Comparison of ENCODE assay signal across 9 cellular contexts in the genomic region with DNA sequence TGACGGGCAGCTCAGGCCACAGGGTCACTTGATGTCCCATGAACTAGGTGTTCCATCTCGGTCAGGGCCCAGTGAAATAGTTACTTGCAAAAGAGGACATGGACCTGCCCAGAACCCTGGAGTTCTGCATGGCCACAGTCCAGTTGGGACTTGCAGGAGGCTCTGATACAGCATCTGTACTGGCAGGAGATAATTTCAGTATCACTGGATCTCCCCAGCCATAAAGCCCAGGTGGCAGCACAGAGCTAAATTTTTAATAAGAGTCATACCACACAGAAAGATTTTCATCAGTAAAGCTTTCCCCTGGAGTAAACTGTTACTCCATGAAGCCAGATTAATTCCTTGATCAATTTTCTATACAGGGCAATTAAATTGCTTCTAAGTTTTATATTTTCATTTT. TPM values are rescaled to one million over a fixed set of nuclear protein-coding genes. Genes with fewer than 3 reads are reported as not detected.
DNase-seq lines count a peak whose midpoint lies in the region; ATAC-seq, FAIRE-seq and TF ChIP-seq lines count a peak whose summit lies in the region.
"Had no signal": no experiment of that assay in that cellular context is flagged by ENCODE, and none has a peak within 500 bp of the region (broad histone marks: within the 10 kb centered on the region; RNA-seq: fewer than 3 reads in every experiment).

No MANE protein-coding gene starts in this region.

- H3K27ac Mint-ChIP-seq in T-cell: peak overlapping the region; percentile 46 to 69
- no peak overlapping the region for H3K27ac Mint-ChIP-seq in stimulated activated memory B cell treated with anti-CD40 and anti-IgM and Interleukin-4, amounts not matched to agents 10 μg/mL and 1 μg/mL and 100 μg/mL, for 72 hours
- H3K27ac Mint-ChIP-seq: activated B cell treated with CpG ODN at 0.5 μM for 24 hours had no signal

- H3K27me3 Mint-ChIP-seq in T-cell: no peaks in the 10 kb centered on the region
- H3K27me3 Mint-ChIP-seq in stimulated activated memory B cell treated with anti-CD40 and anti-IgM and Interleukin-4, amounts not matched to agents 10 μg/mL and 1 μg/mL and 100 μg/mL, for 72 hours: no peaks in the 10 kb centered on the region
- H3K27me3 Mint-ChIP-seq: activated B cell treated with CpG ODN at 0.5 μM for 24 hours had no signal

- no peak overlapping the region for H3K4me2 ChIP-seq in keratinocyte (ENCODE audit: control insufficient read depth, extremely low read depth, insufficient read depth, low read depth, low read length)

- H3K9me3 Mint-ChIP-seq in T-cell: no peaks in the 10 kb centered on the region
- H3K9me3 Mint-ChIP-seq in stimulated activated memory B cell treated with anti-CD40 and anti-IgM and Interleukin-4, amounts not matched to agents 10 μg/mL and 1 μg/mL and 100 μg/mL, for 72 hours: no peaks in the 10 kb centered on the region
- H3K9me3 Mint-ChIP-seq: activated B cell treated with CpG ODN at 0.5 μM for 24 hours had no signal

- H3K27me3 ChIP-seq in keratinocyte (ENCODE audit: control insufficient read depth, extremely low read depth, insufficient read depth, low read length): no peaks in the 10 kb centered on the region

- H3K36me3 Mint-ChIP-seq in T-cell: no peaks in the 10 kb centered on the region
- H3K36me3 Mint-ChIP-seq in stimulated activated memory B cell treated with anti-CD40 and anti-IgM and Interleukin-4, amounts not matched to agents 10 μg/mL and 1 μg/mL and 100 μg/mL, for 72 hours: peaks cover 6% of the 10 kb centered on the region

- no peak for FAIRE-seq in keratinocyte (lab: Jason Lieb, UNC)

- POLR2A ChIA-PET in T-cell (lab: Charles Lee): interaction anchor here in 1 of 2 donors (0.5 kb wide), 2 partner anchors 34 to 177 kb away, joined by 3 to 4 read pairs; no protein-coding TSS in a partner anchor

- H3K27ac ChIP-seq in keratinocyte (ENCODE audit: control insufficient read depth, insufficient read depth, low read length): no peak overlapping the region

- H3K4me3 ChIP-seq in keratinocyte (ENCODE audit: control insufficient read depth in 2 of 3, extremely low read depth in 1 of 3, insufficient read depth in 2 of 3, low read depth in 1 of 3, low read length in 3 of 3): no peak overlapping the region

- H3K9me3 ChIP-seq in keratinocyte (ENCODE audit: control insufficient read depth, low read depth, low read length): no peaks in the 10 kb centered on the region

- H3K4me3 Mint-ChIP-seq in T-cell: no peak overlapping the region
- H3K4me3 Mint-ChIP-seq in stimulated activated memory B cell treated with anti-CD40 and anti-IgM and Interleukin-4, amounts not matched to agents 10 μg/mL and 1 μg/mL and 100 μg/mL, for 72 hours: no peak overlapping the region
- H3K4me3 Mint-ChIP-seq: activated B cell treated with CpG ODN at 0.5 μM for 24 hours had no signal

- H3K36me3 ChIP-seq in keratinocyte (ENCODE audit: control insufficient read depth in 2 of 2, extremely low read depth in 1 of 2, insufficient read depth in 2 of 2, low read length in 2 of 2): peaks cover 0 to 4% of the 10 kb centered on the region in 2 experiments

- DNase-seq in AML-193 (lab: John Stamatoyannopoulos, UW) (peak; percentile 52 to 71), GM20000 (ENCODE audit: low spot score) (no peak), T-cell (peak in 2 of 34 experiments; percentile 20 to 26), keratinocyte (ENCODE audit: low read depth, low spot score) (no peak), NCI-H510A treated with DMSO at 0.1 percent for 48 hours (lab: John Stamatoyannopoulos, UW) (no peak), NCI-H2227 (lab: John Stamatoyannopoulos, UW; ENCODE audit: unreplicated experiment) (no peak), NOMO-1 treated with dmso at 0.1 percent for 144 hours (lab: John Stamatoyannopoulos, UW; ENCODE audit: unreplicated experiment) (no peak)
- DNase-seq: activated B cell treated with CpG ODN at 0.5 μM for 24 hours had no signal

- no peaks in the 10 kb centered on the region for H3K79me2 ChIP-seq in keratinocyte (ENCODE audit: control insufficient read depth, insufficient read depth, low read length)

- dilution Hi-C loops in keratinocyte (cut with MboI; ENCODE audit: extremely low pct_ligation_motif_present, low sequenced_read_pairs): no loop called here

- H2AFZ ChIP-seq in keratinocyte (ENCODE audit: control insufficient read depth, low read length): no peak overlapping the region

- CTCF ChIA-PET in T-cell (lab: Charles Lee): interaction anchor here in 1 of 2 donors (0.5 to 1.6 kb wide), 3 partner anchors 44 to 101 kb away, joined by 3 to 7 read pairs (median 4); no protein-coding TSS in a partner anchor

- H3K9me1 ChIP-seq in keratinocyte (ENCODE audit: control insufficient read depth, extremely low read depth, insufficient read depth, low read length): no peaks in the 10 kb centered on the region

- H4K20me1 ChIP-seq in keratinocyte (ENCODE audit: control insufficient read depth, extremely low read depth, insufficient read depth, low read length): no peaks in the 10 kb centered on the region

- no peak overlapping the region for H3K9ac ChIP-seq in keratinocyte (ENCODE audit: control insufficient read depth, extremely low read depth, insufficient read depth, low read length)

- TF ChIP-seq CTCF in GM20000 (IDR thresholded peaks at IDR 0.05; ENCODE audit: extremely low read depth, missing control alignments) (peak; percentile 6), keratinocyte (optimal IDR thresholded peaks at IDR 0.05 in 1 of 3, IDR thresholded peaks at IDR 0.05 in 1 of 3, conservative IDR thresholded peaks at IDR 0.05 in 1 of 3; ENCODE audit: extremely low read depth in 1 of 3, insufficient read depth in 2 of 3, low read length in 3 of 3) (peak; percentile 40 to 44 (median 41))

- no peaks in the 10 kb centered on the region for H3K4me1 ChIP-seq in keratinocyte (ENCODE audit: control insufficient read depth, extremely low read depth, insufficient read depth, low read length)

- peak in 1 of 4 experiments; percentile 50 for ATAC-seq in T-cell (replicated peaks in 1 of 4)
- ATAC-seq in stimulated activated memory B cell treated with anti-CD40 and anti-IgM and Interleukin-4, amounts not matched to agents 10 μg/mL and 1 μg/mL and 100 μg/mL, for 72 hours: no peak

- H3K4me1 Mint-ChIP-seq in T-cell: peaks cover 16 to 26% (median 23%) of the 10 kb centered on the region in 3 donors
- peaks cover 12% of the 10 kb centered on the region for H3K4me1 Mint-ChIP-seq in stimulated activated memory B cell treated with anti-CD40 and anti-IgM and Interleukin-4, amounts not matched to agents 10 μg/mL and 1 μg/mL and 100 μg/mL, for 72 hours
- H3K4me1 Mint-ChIP-seq: activated B cell treated with CpG ODN at 0.5 μM for 24 hours had no signal

RNA-seq across cellular contexts. Expression of gene SLC16A5, which starts 18.0 kb away (rescaled TPM):
- 10 to 100 TPM in 4 of 5 donors, 1 to 10 TPM in 1; 9.1 to 24.3 (median 16.8) TPM for total RNA-seq in T-cell
- polyA plus RNA-seq in keratinocyte: 3.5 to 5.4 TPM (median 4.0 TPM) in 3 replicates
- polyA plus RNA-seq in keratinocyte (2011; ENCODE audit: low read depth): 0.45 TPM
- polyA plus RNA-seq in keratinocyte (2011; cell fraction: cytosol; rRNA removed): 2.6 and 5.7 TPM in 2 replicates
- polyA plus RNA-seq in keratinocyte (2011; cell fraction: nucleus; rRNA removed): 16.1 and 26.3 TPM in 2 replicates
- 3.6 and 4.8 TPM in 2 replicates for polyA plus RNA-seq in keratinocyte (2012; ENCODE audit: low replicate concordance)
- polyA minus RNA-seq in keratinocyte: 4.4 to 7.2 TPM (median 7.0 TPM) in 3 replicates
- 7.5 TPM for polyA minus RNA-seq in keratinocyte (2011; cell fraction: cytosol; rRNA and poly(A)+ RNA removed)
- polyA minus RNA-seq in keratinocyte (2011; cell fraction: nucleus; rRNA and poly(A)+ RNA removed): 9.1 and 9.6 TPM in 2 replicates

RNA-seq across cellular contexts. Expression of gene KCTD2, which starts 22.8 kb away (rescaled TPM):
- total RNA-seq in T-cell: 10 to 100 TPM; 22.0 to 32.8 (median 29.0) TPM
- 20.7 to 22.8 TPM (median 21.2 TPM) in 3 replicates for polyA plus RNA-seq in keratinocyte
- polyA plus RNA-seq in keratinocyte (2011; ENCODE audit: low read depth): 15.9 TPM
- 18.1 and 21.4 TPM in 2 replicates for polyA plus RNA-seq in keratinocyte (2011; cell fraction: cytosol; rRNA removed)
- 23.4 and 23.9 TPM in 2 replicates for polyA plus RNA-seq in keratinocyte (2011; cell fraction: nucleus; rRNA removed)
- 11.6 and 14.1 TPM in 2 replicates for polyA plus RNA-seq in keratinocyte (2012; ENCODE audit: low replicate concordance)
- polyA minus RNA-seq in keratinocyte: 14.8 to 18.9 TPM (median 16.1 TPM) in 3 replicates
- polyA minus RNA-seq in keratinocyte (2011; cell fraction: cytosol; rRNA and poly(A)+ RNA removed): 10.0 TPM
- 8.2 and 12.1 TPM in 2 replicates for polyA minus RNA-seq in keratinocyte (2011; cell fraction: nucleus; rRNA and poly(A)+ RNA removed)

RNA-seq across cellular contexts. Expression of gene ATP5PD, which starts 23.0 kb away (rescaled TPM):
- total RNA-seq in T-cell: 100 to 1,000 TPM; 115 to 170 (median 139) TPM
- 240 to 406 TPM (median 276 TPM) in 3 replicates for polyA plus RNA-seq in keratinocyte
- 568 TPM for polyA plus RNA-seq in keratinocyte (2011; ENCODE audit: low read depth)
- polyA plus RNA-seq in keratinocyte (2011; cell fraction: cytosol; rRNA removed): 359 and 386 TPM in 2 replicates
- polyA plus RNA-seq in keratinocyte (2011; cell fraction: nucleus; rRNA removed): 150 and 186 TPM in 2 replicates
- polyA plus RNA-seq in keratinocyte (2012; ENCODE audit: low replicate concordance): 433 and 520 TPM in 2 replicates
- polyA minus RNA-seq in keratinocyte: 94.7 to 314 TPM (median 216 TPM) in 3 replicates
- 120 TPM for polyA minus RNA-seq in keratinocyte (2011; cell fraction: cytosol; rRNA and poly(A)+ RNA removed)
- polyA minus RNA-seq in keratinocyte (2011; cell fraction: nucleus; rRNA and poly(A)+ RNA removed): 37.8 and 44.1 TPM in 2 replicates

RNA-seq across cellular contexts. Expression of gene ARMC7, which starts 40.0 kb away (rescaled TPM):
- total RNA-seq in T-cell: 10 to 100 TPM in 3 of 5 donors, 1 to 10 TPM in 2; 8.9 to 23.9 (median 18.8) TPM
- 3.2 to 6.0 TPM (median 4.2 TPM) in 3 replicates for polyA plus RNA-seq in keratinocyte
- polyA plus RNA-seq in keratinocyte (2011; ENCODE audit: low read depth): 1.8 TPM
- polyA plus RNA-seq in keratinocyte (2011; cell fraction: cytosol; rRNA removed): 3.5 and 4.7 TPM in 2 replicates
- 8.7 and 10.6 TPM in 2 replicates for polyA plus RNA-seq in keratinocyte (2011; cell fraction: nucleus; rRNA removed)
- polyA plus RNA-seq in keratinocyte (2012; ENCODE audit: low replicate concordance): 5.9 and 6.3 TPM in 2 replicates
- 3.4 to 5.4 TPM (median 3.5 TPM) in 3 replicates for polyA minus RNA-seq in keratinocyte
- polyA minus RNA-seq in keratinocyte (2011; cell fraction: cytosol; rRNA and poly(A)+ RNA removed): 4.0 TPM
- 4.2 and 5.9 TPM in 2 replicates for polyA minus RNA-seq in keratinocyte (2011; cell fraction: nucleus; rRNA and poly(A)+ RNA removed)

RNA-seq across cellular contexts. Expression of gene MRPL58, which starts 57.3 kb away (rescaled TPM):
- 10 to 100 TPM; 15.6 to 30.6 (median 26.6) TPM for total RNA-seq in T-cell
- 43.3 to 61.1 TPM (median 53.6 TPM) in 3 replicates for polyA plus RNA-seq in keratinocyte
- 71.3 TPM for polyA plus RNA-seq in keratinocyte (2011; ENCODE audit: low read depth)
- 41.1 and 43.1 TPM in 2 replicates for polyA plus RNA-seq in keratinocyte (2011; cell fraction: cytosol; rRNA removed)
- polyA plus RNA-seq in keratinocyte (2011; cell fraction: nucleus; rRNA removed): 20.9 and 24.8 TPM in 2 replicates
- 32.9 and 50.3 TPM in 2 replicates for polyA plus RNA-seq in keratinocyte (2012; ENCODE audit: low replicate concordance)
- 5.0 to 12.5 TPM (median 9.9 TPM) in 3 replicates for polyA minus RNA-seq in keratinocyte
- 20.1 TPM for polyA minus RNA-seq in keratinocyte (2011; cell fraction: cytosol; rRNA and poly(A)+ RNA removed)
- 6.4 and 7.1 TPM in 2 replicates for polyA minus RNA-seq in keratinocyte (2011; cell fraction: nucleus; rRNA and poly(A)+ RNA removed)

Comparison
In these comparisons a context has a peak if more than half of its experiments do, and no peak if none do; other contexts are left out.
1. DNase-seq: peak in AML-193 (2 of 2); none in GM20000 (single experiment), keratinocyte (single experiment), NCI-H510A treated with DMSO at 0.1 percent for 48 hours (single experiment), NCI-H2227 (single experiment) and NOMO-1 treated with dmso at 0.1 percent for 144 hours (single experiment).